Comparison of ENCODE assay signal across 16 cellular contexts in the genomic region with DNA sequence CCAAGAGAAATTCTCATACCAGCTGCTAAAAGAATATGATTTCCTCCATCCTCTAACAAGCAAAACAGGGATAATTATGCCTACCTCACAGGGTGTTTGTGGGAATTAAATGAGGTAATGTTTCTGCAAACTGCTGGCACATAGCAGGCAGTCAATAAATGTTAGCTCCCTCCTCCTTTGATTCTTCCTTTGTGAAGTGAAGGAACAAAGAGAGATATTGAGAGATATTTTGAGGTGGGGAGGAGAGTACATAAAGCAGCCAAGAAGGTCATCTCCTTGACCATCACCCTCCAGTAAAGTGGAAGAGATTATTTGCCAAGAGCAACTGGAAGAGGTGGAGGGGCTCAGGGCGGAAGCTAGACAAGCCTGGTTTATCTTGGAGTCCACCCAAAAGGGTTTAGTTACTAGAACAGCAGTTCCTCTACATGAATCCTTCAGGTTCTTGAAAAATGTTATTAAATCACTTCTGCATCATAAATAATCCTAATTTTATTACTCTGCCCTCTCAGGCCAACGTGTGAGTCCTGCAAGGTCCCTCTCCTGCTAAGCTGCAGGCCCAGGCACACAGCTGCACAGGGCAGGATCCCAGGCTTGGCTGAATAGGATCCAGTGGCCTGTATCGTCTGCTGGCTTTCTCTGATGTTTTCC. TPM values are rescaled to one million over a fixed set of nuclear protein-coding genes. Genes with fewer than 3 reads are reported as not detected.
DNase-seq lines count a peak whose midpoint lies in the region; ATAC-seq and TF ChIP-seq lines count a peak whose summit lies in the region.
"Had no signal": no experiment of that assay in that cellular context is flagged by ENCODE, and none has a peak within 500 bp of the region (broad histone marks: within the 10 kb centered on the region; RNA-seq: fewer than 3 reads in every experiment).

No MANE protein-coding gene starts in this region.

- ATAC-seq in SK-N-SH treated with all-trans-retinoic acid at 6 μM for 48 hours (peak; percentile 67), memory B cell (ENCODE audit: low read depth) (no peak), GM21367 (IDR thresholded peaks at IDR 0.05; ENCODE audit: unreplicated experiment) (no peak)
- ATAC-seq: activated CD8-positive, alpha-beta T cell treated with anti-CD3 and anti-CD28 coated beads, Interleukin-2, amount 10 ng/mL, durations not matched to agents 7 days and 5 days; right lobe of liver; stimulated activated effector memory CD8-positive, alpha-beta T cell treated with anti-CD3 and anti-CD28 coated beads, Interleukin-12 subunit alpha, Interleukin-12 subunit beta, amount 100 ng/mL, for 72 hours had no signal

- H3K36me3 Mint-ChIP-seq in brain (no peaks in the 10 kb centered on the region), memory B cell (no peaks in the 10 kb centered on the region)
- H3K36me3 Mint-ChIP-seq: CD8-positive, alpha-beta memory T cell; stimulated activated effector memory CD8-positive, alpha-beta T cell treated with anti-CD3 and anti-CD28 coated beads, Interleukin-12 subunit alpha, Interleukin-12 subunit beta, amount 100 ng/mL, for 72 hours had no signal

- DNase-seq in SK-N-SH: no peak
- DNase-seq in memory B cell (ENCODE audit: low spot score in 2 of 2): no peak
- DNase-seq in OCI-LY7 (ENCODE audit: low spot score): no peak
- DNase-seq in activated effector memory CD4-positive, alpha-beta T cell treated with Interleukin-2 at 50 U/mL for 16 hours: no peak
- DNase-seq: activated CD8-positive, alpha-beta T cell treated with anti-CD3 and anti-CD28 coated beads, Interleukin-2, amount 10 ng/mL, durations not matched to agents 7 days and 5 days; activated gamma-delta T cell; CD8-positive, alpha-beta memory T cell; central memory CD4-positive, alpha-beta T cell; GF-D8; naive B cell; right lobe of liver had no signal

- H3K27me3 Mint-ChIP-seq in brain (peaks cover 11% of the 10 kb centered on the region), memory B cell (no peaks in the 10 kb centered on the region)
- H3K27me3 Mint-ChIP-seq: CD8-positive, alpha-beta memory T cell; naive B cell had no signal

- H4K20me1 ChIP-seq in SK-N-SH (ENCODE audit: insufficient read depth) (no peaks in the 10 kb centered on the region), OCI-LY7 (ENCODE audit: insufficient read depth, low read length) (no peaks in the 10 kb centered on the region)

- intact Hi-C loops in OCI-LY7 (cut with micrococcal nuclease; ENCODE audit: unreplicated experiment): no loop called here

- H3K27ac Mint-ChIP-seq in brain: peak overlapping the region in 3 of 5 experiments; percentile 47 to 63 (median 56)
- peak overlapping the region; percentile 36 for H3K27ac Mint-ChIP-seq in memory B cell
- H3K27ac Mint-ChIP-seq: activated CD8-positive, alpha-beta T cell treated with anti-CD3 and anti-CD28 coated beads, Interleukin-2, amount 10 ng/mL, durations not matched to agents 7 days and 5 days; stimulated activated effector memory CD8-positive, alpha-beta T cell treated with anti-CD3 and anti-CD28 coated beads, Interleukin-12 subunit alpha, Interleukin-12 subunit beta, amount 100 ng/mL, for 72 hours had no signal

- H3F3A ChIP-seq in SK-N-SH (replicated peaks; ENCODE audit: insufficient read depth): no peaks in the 10 kb centered on the region

- H3K4me3 Mint-ChIP-seq in brain (no peak overlapping the region), memory B cell (no peak overlapping the region)
- H3K4me3 Mint-ChIP-seq: activated CD8-positive, alpha-beta T cell treated with anti-CD3 and anti-CD28 coated beads, Interleukin-2, amount 10 ng/mL, durations not matched to agents 7 days and 5 days; CD8-positive, alpha-beta memory T cell; naive B cell; stimulated activated effector memory CD8-positive, alpha-beta T cell treated with anti-CD3 and anti-CD28 coated beads, Interleukin-12 subunit alpha, Interleukin-12 subunit beta, amount 100 ng/mL, for 72 hours had no signal

- CTCF ChIA-PET in SK-N-SH (lab: Yijun Ruan, JAX) (no interaction called here), OCI-LY7 (lab: Charles Lee; ENCODE audit: unreplicated experiment) (no interaction called here)

- H3K9me2 ChIP-seq in SK-N-SH: no peaks in the 10 kb centered on the region
- no peaks in the 10 kb centered on the region for H3K9me2 ChIP-seq in OCI-LY7 (ENCODE audit: insufficient read depth, low read length)

- H3K9me3 ChIP-seq in SK-N-SH (no peaks in the 10 kb centered on the region), OCI-LY7 (ENCODE audit: low read length) (no peaks in the 10 kb centered on the region)
- H3K9me3 ChIP-seq: right lobe of liver had no signal

- POLR2A ChIA-PET in SK-N-SH (lab: Yijun Ruan, JAX) (interaction anchor here (0.6 kb wide), 1 partner anchor 846 kb away, joined by 3 read pairs; no protein-coding TSS in a partner anchor), OCI-LY7 (lab: Charles Lee) (interaction anchor here (0.6 to 0.7 kb wide), 2 partner anchors 9 to 259 kb away, joined by 3 read pairs; no protein-coding TSS in a partner anchor)

- no peak for TF ChIP-seq EP300 in SK-N-SH (IDR thresholded peaks at IDR 0.05; ENCODE audit: borderline replicate concordance in 1 of 2, low read depth in 1 of 2, low read length in 1 of 2)

- no peak overlapping the region for H3K9ac ChIP-seq in SK-N-SH

- H3K9me3 Mint-ChIP-seq in brain: peaks cover 1 to 9% (median 4%) of the 10 kb centered on the region in 5 experiments
- peaks cover 1% of the 10 kb centered on the region for H3K9me3 Mint-ChIP-seq in memory B cell

- no peak for TF ChIP-seq CTCF in SK-N-SH (IDR thresholded peaks at IDR 0.05)
- TF ChIP-seq CTCF in brain (conservative IDR thresholded peaks at IDR 0.05): no peak
- TF ChIP-seq CTCF in OCI-LY7 (conservative IDR thresholded peaks at IDR 0.05; ENCODE audit: low read length): no peak

- H3K4me1 ChIP-seq in SK-N-SH (ENCODE audit: control insufficient read depth in 1 of 2, insufficient read depth in 2 of 2, low read depth in 1 of 2, low read length in 1 of 2) (no peaks in the 10 kb centered on the region), urinary bladder (ENCODE audit: insufficient read depth) (no peaks in the 10 kb centered on the region), OCI-LY7 (ENCODE audit: insufficient read depth, low read length, poor library complexity, severe bottlenecking) (peaks cover 3% of the 10 kb centered on the region)

- H3K4me3 ChIP-seq in SK-N-SH (ENCODE audit: low read depth in 2 of 2, low read length in 1 of 2): no peak overlapping the region
- H3K4me3 ChIP-seq in urinary bladder (ENCODE audit: low read depth, low read length): no peak overlapping the region
- no peak overlapping the region for H3K4me3 ChIP-seq in OCI-LY7 (ENCODE audit: low read depth, low read length, poor library complexity, severe bottlenecking)
- H3K4me3 ChIP-seq: right lobe of liver had no signal

- H3K79me2 ChIP-seq in SK-N-SH (ENCODE audit: insufficient read depth) (no peaks in the 10 kb centered on the region), OCI-LY7 (ENCODE audit: insufficient read depth, low read depth, low read length) (no peaks in the 10 kb centered on the region)

- H3K27ac ChIP-seq in SK-N-SH (ENCODE audit: low read depth in 2 of 2, low read length in 1 of 2) (no peak overlapping the region), urinary bladder (ENCODE audit: low read depth) (peak overlapping the region; percentile 43), OCI-LY7 (ENCODE audit: low read depth, low read length, poor library complexity, severe bottlenecking) (no peak overlapping the region)
- H3K27ac ChIP-seq: right lobe of liver had no signal

- TF ChIP-seq RAD21 in SK-N-SH (IDR thresholded peaks at IDR 0.05; ENCODE audit: low read length): no peak

- H3K4me2 ChIP-seq in SK-N-SH: no peak overlapping the region
- no peak overlapping the region for H3K4me2 ChIP-seq in OCI-LY7 (ENCODE audit: low read length)

- no peaks in the 10 kb centered on the region for H3K27me3 ChIP-seq in SK-N-SH (ENCODE audit: insufficient read depth)
- H3K27me3 ChIP-seq: right lobe of liver had no signal

- H2AFZ ChIP-seq in SK-N-SH (ENCODE audit: low read depth) (no peak overlapping the region), OCI-LY7 (ENCODE audit: low read length) (no peak overlapping the region)

- H3K4me1 Mint-ChIP-seq in brain: peaks cover 7% of the 10 kb centered on the region
- H3K4me1 Mint-ChIP-seq in memory B cell: peaks cover 3% of the 10 kb centered on the region
- H3K4me1 Mint-ChIP-seq: CD8-positive, alpha-beta memory T cell; stimulated activated effector memory CD8-positive, alpha-beta T cell treated with anti-CD3 and anti-CD28 coated beads, Interleukin-12 subunit alpha, Interleukin-12 subunit beta, amount 100 ng/mL, for 72 hours had no signal

- H3K36me3 ChIP-seq in SK-N-SH (replicated peaks in 1 of 2; ENCODE audit: control insufficient read depth in 1 of 2, insufficient read depth in 2 of 2, low read length in 1 of 2) (no peaks in the 10 kb centered on the region), urinary bladder (ENCODE audit: insufficient read depth) (no peaks in the 10 kb centered on the region), OCI-LY7 (ENCODE audit: insufficient read depth, low read length) (no peaks in the 10 kb centered on the region)
- H3K36me3 ChIP-seq: right lobe of liver had no signal

- BruUV-seq in OCI-LY7 (replicated peaks; lab: Mats Ljungman, UMichigan): no TSS peak

- 52% methylated on average over 3 of the region's 3 CpGs for WGBS in SK-N-SH (ENCODE audit: low lambda C conversion rate)
- 30% methylated on average over 3 of the region's 3 CpGs for WGBS in urinary bladder

TF ChIP-seq in SK-N-SH treated with all-trans-retinoic acid at 6 μM for 48 hours, 23 proteins besides CTCF, POLR2A, EP300 and RAD21 (continues in another document):
- 0 out of 2 replicates have a peak, but pooled peaks have one; percentile 41 for TF ChIP-seq ISL1 (CRISPR knock-in tag; IDR thresholded peaks at IDR 0.05)

TF ChIP-seq in SK-N-SH, 30 proteins besides CTCF, POLR2A, EP300 and RAD21 (continues in another document):
- TF ChIP-seq FOXM1 (IDR thresholded peaks at IDR 0.05; ENCODE audit: low read depth) (no peak), MXI1 (IDR thresholded peaks at IDR 0.05; ENCODE audit: low read depth, low read length) (no peak), RCOR1 (IDR thresholded peaks at IDR 0.05; ENCODE audit: low read length) (no peak)
- TF ChIP-seq, protein P1, sequence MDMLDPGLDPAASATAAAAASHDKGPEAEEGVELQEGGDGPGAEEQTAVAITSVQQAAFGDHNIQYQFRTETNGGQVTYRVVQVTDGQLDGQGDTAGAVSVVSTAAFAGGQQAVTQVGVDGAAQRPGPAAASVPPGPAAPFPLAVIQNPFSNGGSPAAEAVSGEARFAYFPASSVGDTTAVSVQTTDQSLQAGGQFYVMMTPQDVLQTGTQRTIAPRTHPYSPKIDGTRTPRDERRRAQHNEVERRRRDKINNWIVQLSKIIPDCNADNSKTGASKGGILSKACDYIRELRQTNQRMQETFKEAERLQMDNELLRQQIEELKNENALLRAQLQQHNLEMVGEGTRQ (IDR thresholded peaks at IDR 0.05; ENCODE audit: borderline replicate concordance, low read depth, low read length): no peak

RNA-seq across cellular contexts. Expression of a gene that starts 35.0 kb away (rescaled TPM):
- 33.0 and 34.8 TPM in 2 replicates for polyA plus RNA-seq in SK-N-SH (2012; rRNA removed)
- 24.3 and 29.9 TPM in 2 replicates for polyA plus RNA-seq in SK-N-SH (2012; cell fraction: cytosol; rRNA removed)
- 24.9 and 32.3 TPM in 2 replicates for polyA plus RNA-seq in SK-N-SH (2012; cell fraction: nucleus; rRNA removed)
- polyA plus RNA-seq in brain (ENCODE audit: insufficient read depth, low read depth, low replicate concordance): 82.9 TPM
- total RNA-seq in urinary bladder: 52.7 TPM
- polyA plus RNA-seq in urinary bladder: 37.6 TPM
- 0.13 TPM in 1 of 2 replicates, not detected in the other for total RNA-seq in OCI-LY7 (2014; rRNA removed; shearing (Covaris generic))
- total RNA-seq in OCI-LY7 (2022): not detected in 2 replicates
